In genomic region chr21:15406791-15407190, GRCh38 we compare ENCODE assay signal across 17 cellular contexts.
"Had no signal": no experiment of that assay in that cellular context is flagged by ENCODE, and none has a peak within 500 bp of the region (broad histone marks: within the 10 kb centered on the region; RNA-seq: fewer than 3 reads in every experiment).

No MANE protein-coding gene starts in this region.

- DNase-seq: activated B cell treated with CpG ODN at 0.5 μM for 24 hours; activated CD4-positive, alpha-beta T cell treated with anti-CD3 and anti-CD28 coated beads, Interleukin-2, amount 10 ng/mL, durations not matched to agents 24 days and 14 days; activated naive CD8-positive, alpha-beta T cell treated with anti-CD3 and anti-CD28 coated beads for 36 hours; anterior cingulate cortex; cerebellar nuclear complex; effector CD8-positive, alpha-beta T cell; gastrocnemius medialis; heart left ventricle; retina; stimulated activated CD4-positive, alpha-beta T cell treated with anti-CD3 and anti-CD28 coated beads, Interleukin-15, amount 100 ng/mL, for 24 hours; stimulated activated CD4-positive, alpha-beta T cell treated with anti-CD3 and anti-CD28 coated beads, Interleukin-4, amount 100 ng/mL, for 1 hour; stimulated activated naive B cell treated with anti-CD40 and anti-IgM and Interleukin-4, amounts not matched to agents 10 μg/mL and 1 μg/mL and 100 μg/mL, for 72 hours; T-helper 17 cell; tibial artery had no signal

- H3K4me3 ChIP-seq: gastrocnemius medialis, heart left ventricle, tibial artery, vagina had no signal

- H3K4me1 Mint-ChIP-seq: activated B cell treated with CpG ODN at 0.5 μM for 24 hours; activated CD4-positive, alpha-beta T cell treated with anti-CD3 and anti-CD28 coated beads, Interleukin-2, amount 10 ng/mL, durations not matched to agents 24 days and 14 days; stimulated activated naive B cell treated with anti-CD40 and anti-IgM and Interleukin-4, amounts not matched to agents 10 μg/mL and 1 μg/mL and 100 μg/mL, for 72 hours; T-helper 17 cell had no signal

- ATAC-seq: gastrocnemius medialis; heart left ventricle; stimulated activated naive B cell treated with anti-CD40 and anti-IgM and Interleukin-4, amounts not matched to agents 10 μg/mL and 1 μg/mL and 100 μg/mL, for 72 hours; T-helper 17 cell had no signal

- H3K27me3 Mint-ChIP-seq: activated B cell treated with CpG ODN at 0.5 μM for 24 hours; activated CD4-positive, alpha-beta T cell treated with anti-CD3 and anti-CD28 coated beads, Interleukin-2, amount 10 ng/mL, durations not matched to agents 24 days and 14 days; activated naive CD8-positive, alpha-beta T cell treated with anti-CD3 and anti-CD28 coated beads for 36 hours; stimulated activated naive B cell treated with anti-CD40 and anti-IgM and Interleukin-4, amounts not matched to agents 10 μg/mL and 1 μg/mL and 100 μg/mL, for 72 hours; T-helper 17 cell had no signal

- FAIRE-seq: endothelial cell of umbilical vein had no signal

- H3K27ac Mint-ChIP-seq: activated B cell treated with CpG ODN at 0.5 μM for 24 hours; activated CD4-positive, alpha-beta T cell treated with anti-CD3 and anti-CD28 coated beads, Interleukin-2, amount 10 ng/mL, durations not matched to agents 24 days and 14 days; activated naive CD8-positive, alpha-beta T cell treated with anti-CD3 and anti-CD28 coated beads for 36 hours; activated T-helper 1 cell treated with anti-CD3 and anti-CD28 coated beads, Interleukin-12 subunit alpha, Interleukin-12 subunit beta, Interleukin-2, Interleukin-4 antibody, amounts not matched to agents 30 ng/mL and 10 ng/mL and 1 ng/mL, durations not matched to agents 14 hours and 24 hours and 36 hours; stimulated activated naive B cell treated with anti-CD40 and anti-IgM and Interleukin-4, amounts not matched to agents 10 μg/mL and 1 μg/mL and 100 μg/mL, for 72 hours; T-helper 17 cell had no signal

- H3K4me3 Mint-ChIP-seq: activated B cell treated with CpG ODN at 0.5 μM for 24 hours; activated CD4-positive, alpha-beta T cell treated with anti-CD3 and anti-CD28 coated beads, Interleukin-2, amount 10 ng/mL, durations not matched to agents 24 days and 14 days; activated naive CD8-positive, alpha-beta T cell treated with anti-CD3 and anti-CD28 coated beads for 36 hours; activated T-helper 1 cell treated with anti-CD3 and anti-CD28 coated beads, Interleukin-12 subunit alpha, Interleukin-12 subunit beta, Interleukin-2, Interleukin-4 antibody, amounts not matched to agents 30 ng/mL and 10 ng/mL and 1 ng/mL, durations not matched to agents 14 hours and 24 hours and 36 hours; stimulated activated naive B cell treated with anti-CD40 and anti-IgM and Interleukin-4, amounts not matched to agents 10 μg/mL and 1 μg/mL and 100 μg/mL, for 72 hours; T-helper 17 cell had no signal

- H3K36me3 Mint-ChIP-seq: activated naive CD8-positive, alpha-beta T cell treated with anti-CD3 and anti-CD28 coated beads for 36 hours had no signal
